26 cellular contexts compared by ENCODE assay signal in genomic region chr6:30272032-30272431, GRCh38. TPM values are rescaled to one million over a fixed set of nuclear protein-coding genes. Genes with fewer than 3 reads are reported as not detected.
DNase-seq lines count a peak whose midpoint lies in the region; ATAC-seq, FAIRE-seq and TF ChIP-seq lines count a peak whose summit lies in the region.
"Had no signal": no experiment of that assay in that cellular context is flagged by ENCODE, and none has a peak within 500 bp of the region (broad histone marks: within the 10 kb centered on the region; RNA-seq: fewer than 3 reads in every experiment).

No MANE protein-coding gene starts in this region.

- POLR2A ChIA-PET in OCI-LY7 (lab: Charles Lee) (no interaction called here), H1 (lab: Charles Lee; ENCODE audit: partially characterized antibody) (no interaction called here)

- no peak overlapping the region for H2BK120ac ChIP-seq in H1 (replicated peaks; ENCODE audit: low read depth, low read length)

- peaks cover 11% of the 10 kb centered on the region; the same call in 1 of the 2 replicates for H3K9me3 ChIP-seq in OCI-LY7 (ENCODE audit: low read length)
- H3K9me3 ChIP-seq in H1 (ENCODE audit: insufficient read depth in 2 of 2, low read depth in 1 of 2, low read length in 1 of 2), result peaks cover 10 to 16% of the 10 kb centered on the region in 2 experiments; a peak in 2 of 4 replicates
- H3K9me3 ChIP-seq in pancreas, result no peaks in the 10 kb centered on the region
- H3K9me3 ChIP-seq: HAP-1, SK-N-SH had no signal

- no peak for TF ChIP-seq EP300 in H1 (IDR thresholded peaks at IDR 0.05; ENCODE audit: borderline replicate concordance in 1 of 2, low read depth in 2 of 2, low read length in 2 of 2)

- intact Hi-C loops in OCI-LY7 (cut with micrococcal nuclease; ENCODE audit: unreplicated experiment), result no loop called here
- intact Hi-C loops in pancreas (cut with DNase I), result no loop called here

- H4K5ac ChIP-seq in H1 (ENCODE audit: insufficient read length, low read depth, low read length), result no peak overlapping the region

- no peaks in the 10 kb centered on the region for H3K79me1 ChIP-seq in H1 (ENCODE audit: low read depth, low read length)

- H3K23ac ChIP-seq in H1 (ENCODE audit: insufficient read length), result no peak overlapping the region

- FAIRE-seq in H54 (lab: Jason Lieb, UNC) (peak; percentile 50), H1 (lab: Jason Lieb, UNC) (no peak), pancreas (lab: Jason Lieb, UNC) (no peak)
- FAIRE-seq: GM12891 had no signal

- no peaks in the 10 kb centered on the region for H3K79me2 ChIP-seq in OCI-LY7 (ENCODE audit: insufficient read depth, low read depth, low read length)
- H3K79me2 ChIP-seq in H1 (ENCODE audit: control insufficient read depth in 1 of 2, insufficient read depth in 2 of 2, low read length in 2 of 2), result no peaks in the 10 kb centered on the region

- no peak overlapping the region for H4K91ac ChIP-seq in H1 (replicated peaks; ENCODE audit: insufficient read length, low read length)

- H3K27me3 ChIP-seq in H1 (replicated peaks in 1 of 4; ENCODE audit: control insufficient read depth in 3 of 4, extremely low read depth in 1 of 4, insufficient read depth in 3 of 4, low read length in 3 of 4), result no peaks in the 10 kb centered on the region
- H3K27me3 ChIP-seq in pancreas, result no peaks in the 10 kb centered on the region

- no peak overlapping the region for H3K4me2 ChIP-seq in OCI-LY7 (ENCODE audit: low read length)
- H3K4me2 ChIP-seq in H1 (ENCODE audit: insufficient read depth in 1 of 2, low read depth in 2 of 2, low read length in 2 of 2), result no peak overlapping the region
- H3K4me2 ChIP-seq: SK-N-SH had no signal

- no peak overlapping the region for H3K27ac ChIP-seq in OCI-LY7 (ENCODE audit: low read depth, low read length, poor library complexity, severe bottlenecking)
- no peak overlapping the region for H3K27ac ChIP-seq in H1 (ENCODE audit: low read depth, low read length)
- no peak overlapping the region for H3K27ac ChIP-seq in pancreas
- H3K27ac ChIP-seq: C4-2B had no signal

- no peak for TF ChIP-seq CTCF in OCI-LY7 (conservative IDR thresholded peaks at IDR 0.05; ENCODE audit: low read length)
- no peak for TF ChIP-seq CTCF in H1 (IDR thresholded peaks at IDR 0.05; ENCODE audit: control extremely low read depth in 1 of 3, insufficient read depth in 1 of 3, low read depth in 1 of 3, low read length in 3 of 3)
- no peak for TF ChIP-seq CTCF in pancreas (IDR thresholded peaks at IDR 0.05)

- H2BK12ac ChIP-seq in H1 (ENCODE audit: low read depth, low read length), result no peak overlapping the region

- H3K9me2 ChIP-seq in OCI-LY7 (ENCODE audit: insufficient read depth, low read length), result no peaks in the 10 kb centered on the region
- H3K9me2 ChIP-seq: SK-N-SH had no signal

- no peak overlapping the region for H3K18ac ChIP-seq in H1 (ENCODE audit: extremely low read depth, low read length)

- no peak for TF ChIP-seq RAD21 in H1 (IDR thresholded peaks at IDR 0.05 in 1 of 2, conservative IDR thresholded peaks at IDR 0.05 in 1 of 2; ENCODE audit: low read depth in 2 of 2, low read length in 2 of 2)

- H3K4me3 ChIP-seq in OCI-LY7 (ENCODE audit: low read depth, low read length, poor library complexity, severe bottlenecking) (no peak overlapping the region), H1 (ENCODE audit: extremely low read depth in 1 of 4, insufficient read depth in 2 of 4, low read depth in 3 of 4, low read length in 4 of 4) (no peak overlapping the region), pancreas (no peak overlapping the region)
- H3K4me3 ChIP-seq: HAP-1 had no signal

- H2BK15ac ChIP-seq in H1 (ENCODE audit: low read length), result no peak overlapping the region

- no peaks in the 10 kb centered on the region for H3K23me2 ChIP-seq in H1 (ENCODE audit: low read depth, low read length)

- DNase-seq in DMS53 (lab: John Stamatoyannopoulos, UW) (peak; percentile 39), DMS53 treated with DMSO at 0.1 percent for 48 hours (lab: John Stamatoyannopoulos, UW; ENCODE audit: unreplicated experiment) (no peak), H54 (ENCODE audit: insufficient read length, low spot score) (no peak), OCI-LY7 (ENCODE audit: low spot score) (peak; percentile 7), H1 (ENCODE audit: low read depth in 1 of 2, low spot score in 2 of 2) (no peak), SIG-M5 (lab: John Stamatoyannopoulos, UW) (no peak), pancreas (no peak)
- DNase-seq: 8988T; Calu3; CD8-positive, alpha-beta memory T cell; DMS79 treated with DMSO at 0.1 percent for 48 hours; Kasumi-1; MM.1S; NCI-H1092; NCI-H1436; NCI-H187 treated with DMSO at 0.1 percent for 48 hours; NCI-H2107; NCI-H446 treated with DMSO at 0.1 percent for 48 hours; NCI-H526 treated with DMSO at 0.1 percent for 48 hours; OCI-M1; SHP77; SK-N-SH had no signal

- H2BK5ac ChIP-seq in H1 (ENCODE audit: low read depth, low read length), result no peak overlapping the region

- H2AFZ ChIP-seq in OCI-LY7 (ENCODE audit: low read length) (no peak overlapping the region), H1 (ENCODE audit: low read length) (no peak overlapping the region)

- no peak overlapping the region for H2AK5ac ChIP-seq in H1 (ENCODE audit: low read depth, low read length)

- CTCF ChIA-PET in OCI-LY7 (lab: Charles Lee; ENCODE audit: unreplicated experiment), result no interaction called here
- CTCF ChIA-PET in H1 (lab: Charles Lee; ENCODE audit: partially characterized antibody), result interaction anchor here (0.7 kb wide), 1 partner anchor 93 kb away, joined by 3 read pairs; no protein-coding TSS in a partner anchor

- no peak overlapping the region for H4K8ac ChIP-seq in H1 (ENCODE audit: extremely low read depth, insufficient read depth, low read length)

- no peaks in the 10 kb centered on the region for H3K36me3 ChIP-seq in OCI-LY7 (ENCODE audit: insufficient read depth, low read length)
- H3K36me3 ChIP-seq in H1 (ENCODE audit: control insufficient read depth in 2 of 4, insufficient read depth in 4 of 4, low read length in 3 of 4), result no peaks in the 10 kb centered on the region; a peak in 1 of 8 replicates
- H3K36me3 ChIP-seq in pancreas, result no peaks in the 10 kb centered on the region
- H3K36me3 ChIP-seq: HAP-1 had no signal

- TF ChIP-seq POLR2A in H54 (IDR thresholded peaks at IDR 0.05; ENCODE audit: low read depth, low read length) (no peak), H1 (IDR thresholded peaks at IDR 0.05; ENCODE audit: control extremely low read depth in 1 of 2, low read depth in 2 of 2, low read length in 2 of 2) (no peak)

- H3K4ac ChIP-seq in H1 (replicated peaks; ENCODE audit: insufficient read length, low read depth, low read length), result no peak overlapping the region

- H3K14ac ChIP-seq in H1 (ENCODE audit: insufficient read length), result no peak overlapping the region

- H2BK20ac ChIP-seq in H1 (ENCODE audit: low read length), result no peak overlapping the region

- no peak overlapping the region for H3K56ac ChIP-seq in H1 (replicated peaks; ENCODE audit: insufficient read length, low read depth, low read length)

- no peak overlapping the region for H3K9ac ChIP-seq in H1 (replicated peaks in 1 of 4; ENCODE audit: extremely low read depth in 1 of 4, low read depth in 3 of 4, low read length in 3 of 4)
- H3K9ac ChIP-seq: SK-N-SH had no signal

- no TSS peak for BruUV-seq in OCI-LY7 (replicated peaks; lab: Mats Ljungman, UMichigan)

- H4K20me1 ChIP-seq in OCI-LY7 (ENCODE audit: insufficient read depth, low read length), result no peaks in the 10 kb centered on the region
- H4K20me1 ChIP-seq in H1 (replicated peaks in 1 of 2; ENCODE audit: control insufficient read depth in 1 of 2, insufficient read depth in 2 of 2, low read length in 2 of 2), result no peaks in the 10 kb centered on the region

- ATAC-seq in HG03135 (IDR thresholded peaks at IDR 0.05; ENCODE audit: unreplicated experiment) (no peak), pancreas (no peak)

- H3K4me1 ChIP-seq in OCI-LY7 (ENCODE audit: insufficient read depth, low read length, poor library complexity, severe bottlenecking) (no peaks in the 10 kb centered on the region), H1 (replicated peaks in 1 of 4; ENCODE audit: control insufficient read depth in 3 of 4, insufficient read depth in 4 of 4, low read length in 3 of 4) (no peaks in the 10 kb centered on the region), pancreas (no peaks in the 10 kb centered on the region)
- H3K4me1 ChIP-seq: HAP-1 had no signal

TF ChIP-seq in H1, 55 proteins besides CTCF, POLR2A, EP300 and RAD21:
- TF ChIP-seq BRCA1 (IDR thresholded peaks at IDR 0.05; ENCODE audit: low read depth, low read length) (no peak), SRF (IDR thresholded peaks at IDR 0.05; ENCODE audit: low read depth, low read length) (peak; percentile 94), KDM1A (IDR thresholded peaks at IDR 0.05; ENCODE audit: borderline replicate concordance, low read length) (no peak), PHF8 (conservative IDR thresholded peaks at IDR 0.05; ENCODE audit: low read depth, low read length) (no peak), TBP (IDR thresholded peaks at IDR 0.05; ENCODE audit: low read depth, low read length) (no peak)

RNA-seq across cellular contexts. Expression of gene TRIM39, which starts 54.7 kb away (rescaled TPM):
- total RNA-seq in OCI-LY7 (2014; rRNA removed; shearing (Covaris generic)), result 10.9 and 11.4 TPM in 2 replicates
- total RNA-seq in OCI-LY7 (2022) (13.8 and 17.0 TPM in 2 replicates), pancreas (1 to 10 TPM; 5.6 to 8.6 (median 6.6) TPM)
- 24.2 and 26.1 TPM in 2 replicates for total RNA-seq in H1 (2021; fragmentation: NEBNext Ultra II Directional; extraction: Animal tissue kit (Norgen Biotek cat#: 25700))
- polyA plus RNA-seq in H1 (2011; rRNA removed) (7.3 and 9.8 TPM in 2 replicates), pancreas (10 to 100 TPM; 10.2 to 12.5 TPM)
- polyA plus RNA-seq in H1 (2011; cell fraction: cytosol; rRNA removed), result 11.9 TPM
- polyA plus RNA-seq in H1 (2011; cell fraction: nucleus; rRNA removed), result 30.9 TPM
- polyA plus RNA-seq in H1 (2012, experiment 1 of 2), result 15.4 to 18.1 TPM (median 16.1 TPM) in 4 replicates
- 6.2 TPM for polyA plus RNA-seq in H1 (2012, experiment 2 of 2)
- 14.4 TPM for polyA plus RNA-seq in H1 (2013, experiment 1 of 2)
- polyA plus RNA-seq in H1 (2013, experiment 2 of 2), result 14.3 TPM
- polyA minus RNA-seq in H1 (2011; rRNA and poly(A)+ RNA removed), result 11.5 and 13.4 TPM in 2 replicates
- polyA minus RNA-seq in H1 (2011; cell fraction: cytosol; rRNA and poly(A)+ RNA removed), result 9.2 TPM
- 16.0 TPM for polyA minus RNA-seq in H1 (2011; cell fraction: nucleus; rRNA and poly(A)+ RNA removed)

RNA-seq across cellular contexts. Expression of gene TRIM26, which starts 58.8 kb away (rescaled TPM):
- total RNA-seq in OCI-LY7 (2014; rRNA removed; shearing (Covaris generic)), result 53.2 and 55.0 TPM in 2 replicates
- total RNA-seq in OCI-LY7 (2022) (53.3 and 55.5 TPM in 2 replicates), pancreas (10 to 100 TPM; 12.1 to 25.3 (median 18.7) TPM)
- 30.7 and 32.3 TPM in 2 replicates for total RNA-seq in H1 (2021; fragmentation: NEBNext Ultra II Directional; extraction: Animal tissue kit (Norgen Biotek cat#: 25700))
- polyA plus RNA-seq in H1 (2011; rRNA removed) (21.5 and 25.8 TPM in 2 replicates), pancreas (10 to 100 TPM; 24.6 to 25.8 TPM)
- 29.3 TPM for polyA plus RNA-seq in H1 (2011; cell fraction: cytosol; rRNA removed)
- 29.9 TPM for polyA plus RNA-seq in H1 (2011; cell fraction: nucleus; rRNA removed)
- 28.2 to 41.8 TPM (median 29.9 TPM) in 4 replicates for polyA plus RNA-seq in H1 (2012, experiment 1 of 2)
- 33.4 TPM for polyA plus RNA-seq in H1 (2012, experiment 2 of 2)
- polyA plus RNA-seq in H1 (2013, experiment 1 of 2), result 17.5 TPM
- 16.8 TPM for polyA plus RNA-seq in H1 (2013, experiment 2 of 2)
- 27.4 and 33.6 TPM in 2 replicates for polyA minus RNA-seq in H1 (2011; rRNA and poly(A)+ RNA removed)
- 14.1 TPM for polyA minus RNA-seq in H1 (2011; cell fraction: cytosol; rRNA and poly(A)+ RNA removed)
- polyA minus RNA-seq in H1 (2011; cell fraction: nucleus; rRNA and poly(A)+ RNA removed), result 21.9 TPM

Comparison
In these comparisons a context has a peak if more than half of its experiments do, and no peak if none do; other contexts are left out.
1. DNase-seq: peak in DMS53 (single experiment) and OCI-LY7 (single experiment); none in DMS53 treated with DMSO at 0.1 percent for 48 hours (single experiment), H54 (single experiment), H1 (0 of 2), SIG-M5 (single experiment) and pancreas (0 of 6).